ENCODE assay signal across 8 cellular contexts in the genomic region with DNA sequence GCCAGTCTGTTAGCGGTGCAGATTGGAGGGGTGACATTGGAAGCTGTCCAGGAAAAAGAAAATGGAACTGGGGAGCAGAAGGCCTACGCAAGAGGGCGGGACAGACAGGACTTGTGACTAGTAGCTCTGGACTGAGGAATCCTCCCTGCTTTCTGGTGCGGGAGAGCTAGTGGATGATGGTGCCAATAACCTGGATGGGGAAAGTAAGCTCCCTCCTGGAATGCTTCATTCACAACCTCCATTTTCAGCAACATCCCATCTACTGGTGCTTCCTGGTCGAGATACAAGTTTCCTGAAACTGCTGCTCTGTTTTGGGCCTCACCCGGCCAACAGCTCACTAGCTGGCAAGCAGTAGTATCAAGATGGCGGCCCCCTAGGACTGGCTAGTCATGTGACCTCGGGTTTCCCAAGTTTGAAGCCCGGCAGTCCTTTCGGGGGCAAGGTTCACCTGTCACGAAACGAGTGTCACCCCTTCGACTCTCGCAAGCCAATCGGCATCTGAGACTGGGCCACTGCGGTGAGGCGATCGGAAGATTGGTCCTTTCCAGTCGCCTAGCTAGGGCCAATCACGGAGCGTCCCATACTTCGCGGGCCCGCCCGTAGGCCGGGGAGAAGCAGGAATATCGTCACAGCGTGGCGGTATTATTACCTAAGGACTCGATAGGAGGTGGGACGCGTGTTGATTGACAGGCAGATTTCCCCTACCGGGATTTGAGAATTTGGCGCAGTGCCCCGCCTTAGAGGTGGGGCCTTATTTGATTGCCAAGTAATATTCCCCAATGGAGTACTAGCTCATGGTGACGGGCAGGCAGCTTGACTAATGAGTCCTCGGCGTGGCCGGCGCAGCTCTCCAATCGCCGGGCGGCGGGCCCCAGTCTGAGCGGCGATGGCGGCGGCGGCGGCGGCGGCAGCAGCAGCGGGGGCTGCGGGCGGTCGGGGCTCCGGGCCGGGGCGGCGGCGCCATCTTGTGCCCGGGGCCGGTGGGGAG. TPM values are rescaled to one million over a fixed set of nuclear protein-coding genes. Genes with fewer than 3 reads are reported as not detected.
DNase-seq lines count a peak whose midpoint lies in the region; ATAC-seq and TF ChIP-seq lines count a peak whose summit lies in the region.

A gene with protein sequence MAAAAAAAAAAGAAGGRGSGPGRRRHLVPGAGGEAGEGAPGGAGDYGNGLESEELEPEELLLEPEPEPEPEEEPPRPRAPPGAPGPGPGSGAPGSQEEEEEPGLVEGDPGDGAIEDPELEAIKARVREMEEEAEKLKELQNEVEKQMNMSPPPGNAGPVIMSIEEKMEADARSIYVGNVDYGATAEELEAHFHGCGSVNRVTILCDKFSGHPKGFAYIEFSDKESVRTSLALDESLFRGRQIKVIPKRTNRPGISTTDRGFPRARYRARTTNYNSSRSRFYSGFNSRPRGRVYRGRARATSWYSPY (plus strand): TSS at position 874 of the 988 bp plus-strand sequence. CDS start 13 bp downstream, at position 887.

- peaks cover 14% of the 10 kb centered on the region for H3K36me3 ChIP-seq in neural progenitor cell

- peaks cover 20% of the 10 kb centered on the region for H4K20me1 ChIP-seq in neural progenitor cell (ENCODE audit: low read depth)

- peaks cover 13% of the 10 kb centered on the region for H3K27me3 Mint-ChIP-seq in neural progenitor cell (ENCODE audit: insufficient read depth, low read depth)

- H3K27me3 ChIP-seq in foreskin keratinocyte (no peaks in the 10 kb centered on the region), neural progenitor cell (no peaks in the 10 kb centered on the region)

- no peaks in the 10 kb centered on the region for H3K9me3 ChIP-seq in neural progenitor cell (ENCODE audit: low read depth)

- TF ChIP-seq CTCF in foreskin keratinocyte (conservative IDR thresholded peaks at IDR 0.05) (no peak), neural progenitor cell (IDR thresholded peaks at IDR 0.05) (no peak)

- H3K4me2 ChIP-seq in neural progenitor cell: peak within 1 kb of the TSS; percentile 95

- peak within 1 kb of the TSS; percentile 87 for H3K27ac ChIP-seq in foreskin keratinocyte
- peak within 1 kb of the TSS; percentile 97 for H3K27ac ChIP-seq in neural progenitor cell

- DNase-seq in GF-D8 (lab: John Stamatoyannopoulos, UW) (peak; percentile 99), HEK293T (ENCODE audit: extremely low spot score) (peak; percentile 92), MV-4-11 (lab: John Stamatoyannopoulos, UW) (peak; percentile 100), SK-MEL-5 (ENCODE audit: low read depth, low spot score) (peak; percentile 99), foreskin keratinocyte (peak; percentile 99 to 100), neural progenitor cell (ENCODE audit: low spot score) (peak; percentile 100), stromal cell of bone marrow (ENCODE audit: low read depth) (peak; percentile 99)
- peak; percentile 97 for DNase-seq in activated naive CD4-positive, alpha-beta T cell treated with Interleukin-2 at 50 U/mL for 16 hours

- CTCF ChIA-PET in HEK293T (lab: Yijun Ruan, JAX): interaction anchor here (0.5 to 2.6 kb wide), 5 partner anchors 15 to 262 kb away, joined by 3 to 13 read pairs (median 4); a partner anchor contains a TSS

- peaks cover 31% of the 10 kb centered on the region for H3K36me3 Mint-ChIP-seq in neural progenitor cell

- H3K4me1 ChIP-seq in foreskin keratinocyte: no peaks in the 10 kb centered on the region
- peaks cover 22% of the 10 kb centered on the region for H3K4me1 ChIP-seq in neural progenitor cell

- H3K27ac Mint-ChIP-seq in neural progenitor cell: peak within 1 kb of the TSS; percentile 98

- in situ Hi-C loops in SK-MEL-5 (cut with HindIII; ENCODE audit: low pct_unique_long_range_greater_than_20kb, low sequenced_read_pairs): no loop called here

- ATAC-seq in foreskin keratinocyte: peak; percentile 94

- H3K4me3 Mint-ChIP-seq in neural progenitor cell: peak within 1 kb of the TSS; percentile 98

- H3K4me3 ChIP-seq in neural progenitor cell: peak within 1 kb of the TSS; percentile 96

- peaks cover 29% of the 10 kb centered on the region for H3K79me2 ChIP-seq in neural progenitor cell (ENCODE audit: low read depth)

- peak within 1 kb of the TSS; percentile 82 for H2AFZ ChIP-seq in neural progenitor cell (replicated peaks)

- H3K9ac ChIP-seq in neural progenitor cell: peak within 1 kb of the TSS; percentile 98

- peaks cover 47% of the 10 kb centered on the region for H3F3A ChIP-seq in neural progenitor cell (ENCODE audit: low read depth)

- H3K4me1 Mint-ChIP-seq in neural progenitor cell: peaks cover 27% of the 10 kb centered on the region

- H3K9me3 Mint-ChIP-seq in neural progenitor cell: no peaks in the 10 kb centered on the region

- POLR2A ChIA-PET in HEK293T (lab: Yijun Ruan, JAX): interaction anchor here (0.6 to 8.9 kb wide), 35 partner anchors 9 to 868 kb away, joined by 3 to 256 read pairs (median 4); a partner anchor contains a TSS

TF ChIP-seq in HEK293T, 16 proteins besides CTCF, POLR2A, EP300 and RAD21:
- no peak for TF ChIP-seq CTBP1 (IDR thresholded peaks at IDR 0.05; ENCODE audit: borderline replicate concordance)
- no peak for TF ChIP-seq BHLHE40 (IDR thresholded peaks at IDR 0.05; ENCODE audit: borderline replicate concordance)
- TF ChIP-seq SP1 (IDR thresholded peaks at IDR 0.05): no peak
- TF ChIP-seq HDGF (IDR thresholded peaks at IDR 0.05; ENCODE audit: borderline replicate concordance): peak; percentile 49; the same call in 1 of the 2 replicates
- TF ChIP-seq L3MBTL2 (conservative IDR thresholded peaks at IDR 0.05): peak; percentile 64
- TF ChIP-seq, protein P1, sequence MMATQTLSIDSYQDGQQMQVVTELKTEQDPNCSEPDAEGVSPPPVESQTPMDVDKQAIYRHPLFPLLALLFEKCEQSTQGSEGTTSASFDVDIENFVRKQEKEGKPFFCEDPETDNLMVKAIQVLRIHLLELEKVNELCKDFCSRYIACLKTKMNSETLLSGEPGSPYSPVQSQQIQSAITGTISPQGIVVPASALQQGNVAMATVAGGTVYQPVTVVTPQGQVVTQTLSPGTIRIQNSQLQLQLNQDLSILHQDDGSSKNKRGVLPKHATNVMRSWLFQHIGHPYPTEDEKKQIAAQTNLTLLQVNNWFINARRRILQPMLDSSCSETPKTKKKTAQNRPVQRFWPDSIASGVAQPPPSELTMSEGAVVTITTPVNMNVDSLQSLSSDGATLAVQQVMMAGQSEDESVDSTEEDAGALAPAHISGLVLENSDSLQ (IDR thresholded peaks at IDR 0.05): peak; percentile 100
- no peak for TF ChIP-seq TARDBP (IDR thresholded peaks at IDR 0.05)
- no peak for TF ChIP-seq FOXA1 (IDR thresholded peaks at IDR 0.05)
- TF ChIP-seq NFRKB (IDR thresholded peaks at IDR 0.05): peak; percentile 65
- TF ChIP-seq FOXM1 (IDR thresholded peaks at IDR 0.05; ENCODE audit: borderline replicate concordance): peak; percentile 13; the same call in 1 of the 2 replicates

RNA-seq across cellular contexts. Expression of the gene that starts here (rescaled TPM):
- 45.9 and 50.8 TPM in 2 replicates for total RNA-seq in SK-MEL-5 (2014; rRNA removed; shearing (Covaris generic))
- polyA plus RNA-seq in SK-MEL-5 (2015; cell fraction: cytosol; rRNA removed): 68.4 and 71.6 TPM in 2 replicates
- 330 and 366 TPM in 2 replicates for polyA plus RNA-seq in SK-MEL-5 (2015; cell fraction: nucleus; rRNA removed)
- total RNA-seq in foreskin keratinocyte: 81.4 and 84.3 TPM in 2 replicates
- 140 and 149 TPM in 2 replicates for polyA plus RNA-seq in foreskin keratinocyte
- total RNA-seq in neural progenitor cell (ENCODE audit: low replicate concordance): 264 and 298 TPM in 2 replicates

Comparison
In these comparisons a context has a peak if more than half of its experiments do, and no peak if none do; other contexts are left out.
1. Peak in every context shown above with its lines: DNase-seq, ATAC-seq, H3K4me3 ChIP-seq and H3K27ac ChIP-seq.